1 cellular context compared by ENCODE assay signal in genomic region chr7:121302214-121302745, GRCh38.
TF ChIP-seq lines count a peak whose summit lies in the region.

No MANE protein-coding gene starts in this region.

TF ChIP-seq in K562, 482 proteins besides CTCF, POLR2A, EP300 and RAD21 (continued from another document):
- no peak for TF ChIP-seq CEBPZ (IDR thresholded peaks at IDR 0.05; ENCODE audit: borderline replicate concordance, low read depth, low read length)
- no peak for TF ChIP-seq TEAD4 (IDR thresholded peaks at IDR 0.05; ENCODE audit: low read length)
- TF ChIP-seq TEAD4 (CRISPR knock-in tag; IDR thresholded peaks at IDR 0.05; ENCODE audit: borderline replicate concordance) = no peak
- TF ChIP-seq HMG20A (CRISPR knock-in tag; conservative IDR thresholded peaks at IDR 0.05) = no peak
- 0 out of 2 replicates have a peak, but pooled peaks have one; percentile 11 for TF ChIP-seq ZNF57 (CRISPR knock-in tag; IDR thresholded peaks at IDR 0.05)
- TF ChIP-seq ZFP91 (CRISPR knock-in tag; IDR thresholded peaks at IDR 0.05) = no peak
- peak; percentile 1; the same call in 1 of the 2 replicates for TF ChIP-seq MYNN (IDR thresholded peaks at IDR 0.05)
- TF ChIP-seq MYNN (CRISPR knock-in tag; IDR thresholded peaks at IDR 0.05) = no peak
- no peak for TF ChIP-seq ZZZ3 (IDR thresholded peaks at IDR 0.05)
- TF ChIP-seq MTA3 (IDR thresholded peaks at IDR 0.05; ENCODE audit: borderline replicate concordance) = no peak
- peak; percentile 61 for TF ChIP-seq POLR2B (IDR thresholded peaks at IDR 0.05; ENCODE audit: low read depth, partially characterized antibody)
- TF ChIP-seq ZNF586 (CRISPR knock-in tag; conservative IDR thresholded peaks at IDR 0.05) = no peak
- TF ChIP-seq POLR2AphosphoS5 (IDR thresholded peaks at IDR 0.05; ENCODE audit: control insufficient read depth, insufficient read depth, low read depth, low read length) = 0 out of 2 replicates have a peak, but pooled peaks have one; percentile 39
- TF ChIP-seq E2F8 (IDR thresholded peaks at IDR 0.05; ENCODE audit: low read depth, partially characterized antibody) = peak; percentile 27
- no peak for TF ChIP-seq MEF2D (tag; conservative IDR thresholded peaks at IDR 0.05; ENCODE audit: low read depth)
- TF ChIP-seq RBM22 (IDR thresholded peaks at IDR 0.05; ENCODE audit: low read depth, low read length, poor library complexity, severe bottlenecking) = peak; percentile 80
- TF ChIP-seq MAZ (CRISPR knock-in tag; conservative IDR thresholded peaks at IDR 0.05 in 1 of 2, IDR thresholded peaks at IDR 0.05 in 1 of 2) = peak in 1 of 2 experiments; percentile 33; a peak in 1 of 4 replicates
- TF ChIP-seq GTF2A2 (tag; IDR thresholded peaks at IDR 0.05) = no peak
- TF ChIP-seq ZNF398 (CRISPR knock-in tag; IDR thresholded peaks at IDR 0.05) = no peak
- no peak for TF ChIP-seq ZFX (CRISPR knock-in tag; IDR thresholded peaks at IDR 0.05)
- no peak for TF ChIP-seq ZKSCAN3 (CRISPR knock-in tag; IDR thresholded peaks at IDR 0.05)
- no peak for TF ChIP-seq SRSF1 (IDR thresholded peaks at IDR 0.05; ENCODE audit: low read depth, low read length)
- TF ChIP-seq SUPT5H (IDR thresholded peaks at IDR 0.05) = peak; percentile 61; the same call in 1 of the 2 replicates
- TF ChIP-seq GTF2E2 (tag; IDR thresholded peaks at IDR 0.05) = no peak
- TF ChIP-seq ZNF655 (CRISPR knock-in tag; IDR thresholded peaks at IDR 0.05) = no peak
- no peak for TF ChIP-seq FOXO4 (CRISPR knock-in tag; IDR thresholded peaks at IDR 0.05)
- TF ChIP-seq TSC22D4 (tag; IDR thresholded peaks at IDR 0.05) = no peak
- no peak for TF ChIP-seq U2AF2 (optimal IDR thresholded peaks at IDR 0.05; ENCODE audit: low read depth, low read length)
- TF ChIP-seq KLF10 (CRISPR knock-in tag; IDR thresholded peaks at IDR 0.05) = 0 out of 2 replicates have a peak, but pooled peaks have one; percentile 34
- TF ChIP-seq POLR2H (tag; IDR thresholded peaks at IDR 0.05; ENCODE audit: low read depth) = no peak
- 0 out of 2 replicates have a peak, but pooled peaks have one; percentile 26 for TF ChIP-seq ZBTB17 (CRISPR knock-in tag; IDR thresholded peaks at IDR 0.05)
- no peak for TF ChIP-seq ZC3H11A (IDR thresholded peaks at IDR 0.05; ENCODE audit: low read depth, low read length)
- TF ChIP-seq NUFIP1 (IDR thresholded peaks at IDR 0.05; ENCODE audit: partially characterized antibody) = no peak
